In the genomic region with DNA sequence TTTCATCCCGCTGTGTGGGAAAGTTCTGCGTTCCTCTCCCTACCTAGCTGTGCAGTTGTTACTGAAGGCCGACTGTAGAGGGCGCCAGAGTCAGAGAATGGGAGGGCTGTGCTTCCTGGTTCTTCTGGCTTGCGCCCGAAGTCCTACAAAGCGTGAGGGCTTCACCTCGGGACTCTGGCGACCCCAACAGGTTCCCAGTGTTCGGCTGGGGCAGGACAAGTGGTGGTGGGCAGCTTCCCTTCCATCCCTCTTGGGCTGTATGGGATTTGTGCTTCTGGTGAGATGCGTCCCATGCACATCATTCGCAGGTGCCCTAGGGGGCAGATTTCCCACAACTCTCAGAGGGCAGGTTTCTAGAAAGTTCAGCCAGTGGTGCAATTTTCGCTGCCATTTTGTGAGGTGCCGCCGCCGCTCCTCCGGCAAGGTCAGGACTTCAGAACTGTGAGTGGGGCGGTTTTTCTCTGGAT, we compare ENCODE assay signal across 8 cellular contexts. TPM values are rescaled to one million over a fixed set of nuclear protein-coding genes. Genes with fewer than 3 reads are reported as not detected.
DNase-seq lines count a peak whose midpoint lies in the region; ATAC-seq and TF ChIP-seq lines count a peak whose summit lies in the region.

No MANE protein-coding gene starts in this region.

- peak; percentile 83 for ATAC-seq in DND-41 (ENCODE audit: insufficient read depth, low read depth)
- peak; percentile 85 for ATAC-seq in GM23338

- H3K27me3 Mint-ChIP-seq in GM23338 (ENCODE audit: insufficient read depth, low read depth, poor library complexity), result no peaks in the 10 kb centered on the region

- no peak overlapping the region for H3K27ac ChIP-seq in DND-41 (ENCODE audit: low read length)
- no peak overlapping the region for H3K27ac ChIP-seq in GM23338 (ENCODE audit: low read depth)
- H3K27ac ChIP-seq in colonic mucosa, result no peak overlapping the region

- intact Hi-C loops in colonic mucosa (cut with DNase I), result no loop called here

- H3K36me3 ChIP-seq in DND-41 (ENCODE audit: insufficient read depth, low read length), result no peaks in the 10 kb centered on the region
- no peaks in the 10 kb centered on the region for H3K36me3 ChIP-seq in GM23338 (ENCODE audit: insufficient read depth)
- H3K36me3 ChIP-seq in colonic mucosa, result no peaks in the 10 kb centered on the region

- H3K79me2 ChIP-seq in DND-41 (ENCODE audit: insufficient read depth, low read length) (no peaks in the 10 kb centered on the region), GM23338 (replicated peaks; ENCODE audit: insufficient read depth) (no peaks in the 10 kb centered on the region)

- H3K4me1 Mint-ChIP-seq in GM23338, result no peaks in the 10 kb centered on the region

- TF ChIP-seq CTCF in DND-41 (IDR thresholded peaks at IDR 0.05; ENCODE audit: borderline replicate concordance, extremely low read depth, low read length, poor library complexity, severe bottlenecking), result peak; percentile 68
- TF ChIP-seq CTCF in GM23338 (conservative IDR thresholded peaks at IDR 0.05; ENCODE audit: low read depth in 2 of 2), result peak; percentile 53 to 73
- TF ChIP-seq CTCF in colonic mucosa (IDR thresholded peaks at IDR 0.05), result peak; percentile 17

- H3K9ac ChIP-seq in DND-41 (ENCODE audit: low read depth, low read length) (no peak overlapping the region), colonic mucosa (ENCODE audit: low read depth in 2 of 2, low read length in 2 of 2) (no peak overlapping the region)

- no peak overlapping the region for H3K4me3 Mint-ChIP-seq in GM23338

- H3K9me3 Mint-ChIP-seq in GM23338, result peaks cover 12% of the 10 kb centered on the region; the same call in 2 of the 3 replicates

- H3K4me2 ChIP-seq in DND-41 (ENCODE audit: insufficient read depth, low read length) (peak overlapping the region; percentile 45), GM23338 (no peak overlapping the region)

- DNase-seq in DND-41 (peak; percentile 40), GM23338 (ENCODE audit: low spot score) (peak; percentile 78), SK-MEL-5 (ENCODE audit: low read depth, low spot score) (peak; percentile 77), colonic mucosa (peak; percentile 23), amniotic stem cell (lab: John Stamatoyannopoulos, UW) (no peak), NCI-H146 treated with DMSO at 0.1 percent for 48 hours (lab: John Stamatoyannopoulos, UW; ENCODE audit: unreplicated experiment) (no peak), anterior cingulate cortex (lab: John Stamatoyannopoulos, UW) (no peak)
- peak; percentile 23 to 45 for DNase-seq in stimulated activated CD4-positive, alpha-beta T cell treated with anti-CD3 and anti-CD28 coated beads, Interleukin-1b, Interleukin-23, amount 100 ng/mL, for 4 hours (ENCODE audit: low read depth in 2 of 2)

- no peaks in the 10 kb centered on the region for H3K9me3 ChIP-seq in DND-41 (ENCODE audit: insufficient read depth, low read length, severe bottlenecking)
- H3K9me3 ChIP-seq in colonic mucosa, result no peaks in the 10 kb centered on the region

- H3K27ac Mint-ChIP-seq in GM23338, result no peak overlapping the region

- H2AFZ ChIP-seq in DND-41 (ENCODE audit: low read depth, low read length) (peak overlapping the region; percentile 46), GM23338 (no peak overlapping the region)

- no peaks in the 10 kb centered on the region for H3F3A ChIP-seq in GM23338 (replicated peaks; ENCODE audit: low read depth)

- H3K27me3 ChIP-seq in DND-41 (ENCODE audit: insufficient read depth, low read length, poor library complexity), result no peaks in the 10 kb centered on the region
- H3K27me3 ChIP-seq in GM23338 (ENCODE audit: insufficient read depth), result no peaks in the 10 kb centered on the region
- no peaks in the 10 kb centered on the region for H3K27me3 ChIP-seq in colonic mucosa

- H3K36me3 Mint-ChIP-seq in GM23338 (ENCODE audit: low read depth), result peaks cover 6% of the 10 kb centered on the region; the same call in 2 of the 3 replicates

- H3K4me1 ChIP-seq in DND-41 (ENCODE audit: insufficient read depth, low read length) (no peaks in the 10 kb centered on the region), GM23338 (ENCODE audit: insufficient read depth) (no peaks in the 10 kb centered on the region), colonic mucosa (no peaks in the 10 kb centered on the region)

- in situ Hi-C loops in SK-MEL-5 (cut with HindIII; ENCODE audit: low pct_unique_long_range_greater_than_20kb, low sequenced_read_pairs), result no loop called here

- H4K20me1 ChIP-seq in DND-41 (ENCODE audit: insufficient read depth, low read length) (no peaks in the 10 kb centered on the region), GM23338 (replicated peaks; ENCODE audit: insufficient read depth) (no peaks in the 10 kb centered on the region)

- no peak overlapping the region for H3K4me3 ChIP-seq in DND-41 (ENCODE audit: low read depth in 1 of 2, low read length in 2 of 2)
- H3K4me3 ChIP-seq in GM23338, result no peak overlapping the region
- H3K4me3 ChIP-seq in colonic mucosa, result no peak overlapping the region

- no peaks in the 10 kb centered on the region for H3K9me2 ChIP-seq in GM23338 (ENCODE audit: insufficient read depth)

TF ChIP-seq in GM23338, 12 proteins besides CTCF, POLR2A, EP300 and RAD21 (continues in another document):
- TF ChIP-seq, protein P1, sequence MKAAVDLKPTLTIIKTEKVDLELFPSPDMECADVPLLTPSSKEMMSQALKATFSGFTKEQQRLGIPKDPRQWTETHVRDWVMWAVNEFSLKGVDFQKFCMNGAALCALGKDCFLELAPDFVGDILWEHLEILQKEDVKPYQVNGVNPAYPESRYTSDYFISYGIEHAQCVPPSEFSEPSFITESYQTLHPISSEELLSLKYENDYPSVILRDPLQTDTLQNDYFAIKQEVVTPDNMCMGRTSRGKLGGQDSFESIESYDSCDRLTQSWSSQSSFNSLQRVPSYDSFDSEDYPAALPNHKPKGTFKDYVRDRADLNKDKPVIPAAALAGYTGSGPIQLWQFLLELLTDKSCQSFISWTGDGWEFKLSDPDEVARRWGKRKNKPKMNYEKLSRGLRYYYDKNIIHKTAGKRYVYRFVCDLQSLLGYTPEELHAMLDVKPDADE (IDR thresholded peaks at IDR 0.05), result no peak
- no peak for TF ChIP-seq JUNB (IDR thresholded peaks at IDR 0.05; ENCODE audit: unreplicated experiment)
- TF ChIP-seq CREB1 (CRISPR knock-in tag; IDR thresholded peaks at IDR 0.05; ENCODE audit: low read depth), result no peak
- peak; percentile 52; the same call in 1 of the 2 replicates for TF ChIP-seq ZNF331 (CRISPR knock-in tag; IDR thresholded peaks at IDR 0.05; ENCODE audit: low read depth)
- no peak for TF ChIP-seq EZH2 (IDR thresholded peaks at IDR 0.05; ENCODE audit: low read depth, unreplicated experiment)

RNA-seq across cellular contexts. Expression of gene CT45A3, which starts 27.3 kb away (rescaled TPM):
- total RNA-seq in GM23338 (2014; rRNA removed; shearing (Covaris generic)), result not detected in 2 replicates
- not detected in 2 replicates for polyA plus RNA-seq in GM23338 (2016; fragmentation: Nextera tagmentation; extraction: Ambion mirVana)
- 54.6 and 61.6 TPM in 2 replicates for total RNA-seq in SK-MEL-5 (2014; rRNA removed; shearing (Covaris generic))
- polyA plus RNA-seq in SK-MEL-5 (2015; cell fraction: cytosol; rRNA removed), result 0.84 and 0.90 TPM in 2 replicates
- polyA plus RNA-seq in SK-MEL-5 (2015; cell fraction: nucleus; rRNA removed), result 6.3 and 17.8 TPM in 2 replicates
- not detected for total RNA-seq in colonic mucosa

RNA-seq across cellular contexts. Expression of gene CT45A1, which starts 27.3 kb away (rescaled TPM):
- total RNA-seq in GM23338 (2014; rRNA removed; shearing (Covaris generic)), result not detected in 2 replicates
- not detected in 2 replicates for polyA plus RNA-seq in GM23338 (2016; fragmentation: Nextera tagmentation; extraction: Ambion mirVana)
- total RNA-seq in SK-MEL-5 (2014; rRNA removed; shearing (Covaris generic)), result 2.4 and 2.8 TPM in 2 replicates
- polyA plus RNA-seq in SK-MEL-5 (2015; cell fraction: cytosol; rRNA removed), result not detected in 2 replicates
- 1.1 and 6.7 TPM in 2 replicates for polyA plus RNA-seq in SK-MEL-5 (2015; cell fraction: nucleus; rRNA removed)
- not detected for total RNA-seq in colonic mucosa

RNA-seq across cellular contexts. Expression of gene CT45A5, which starts 44.6 kb away (rescaled TPM):
- not detected in 2 replicates for total RNA-seq in GM23338 (2014; rRNA removed; shearing (Covaris generic))
- not detected in 2 replicates for polyA plus RNA-seq in GM23338 (2016; fragmentation: Nextera tagmentation; extraction: Ambion mirVana)
- total RNA-seq in SK-MEL-5 (2014; rRNA removed; shearing (Covaris generic)), result 35.2 and 41.3 TPM in 2 replicates
- polyA plus RNA-seq in SK-MEL-5 (2015; cell fraction: cytosol; rRNA removed), result 5.6 and 6.9 TPM in 2 replicates
- 2.5 and 3.0 TPM in 2 replicates for polyA plus RNA-seq in SK-MEL-5 (2015; cell fraction: nucleus; rRNA removed)
- total RNA-seq in colonic mucosa, result not detected

Comparison
In these comparisons a context has a peak if more than half of its experiments do, and no peak if none do; other contexts are left out.
1. DNase-seq: peak in DND-41 (single experiment), GM23338 (single experiment), SK-MEL-5 (single experiment), colonic mucosa (single experiment) and stimulated activated CD4-positive, alpha-beta T cell treated with anti-CD3 and anti-CD28 coated beads, Interleukin-1b, Interleukin-23, amount 100 ng/mL, for 4 hours (2 of 2); none in amniotic stem cell (single experiment), NCI-H146 treated with DMSO at 0.1 percent for 48 hours (single experiment) and anterior cingulate cortex (0 of 58).
2. CTCF ChIP-seq: peak in every context shown above with its lines; median percentile 68 in DND-41; 63 in GM23338; 17 in colonic mucosa.
3. RNA of gene CT45A3, which starts 27.3 kb away (total RNA-seq): 54.6 to 61.6 TPM in SK-MEL-5; not detected in GM23338 and not detected in colonic mucosa; every median in the first group is over 10 times any median in the second.
4. RNA of gene CT45A5, which starts 44.6 kb away (total RNA-seq): 35.2 to 41.3 TPM in SK-MEL-5; not detected in GM23338 and not detected in colonic mucosa; every median in the first group is over 10 times any median in the second.